In the genomic region with DNA sequence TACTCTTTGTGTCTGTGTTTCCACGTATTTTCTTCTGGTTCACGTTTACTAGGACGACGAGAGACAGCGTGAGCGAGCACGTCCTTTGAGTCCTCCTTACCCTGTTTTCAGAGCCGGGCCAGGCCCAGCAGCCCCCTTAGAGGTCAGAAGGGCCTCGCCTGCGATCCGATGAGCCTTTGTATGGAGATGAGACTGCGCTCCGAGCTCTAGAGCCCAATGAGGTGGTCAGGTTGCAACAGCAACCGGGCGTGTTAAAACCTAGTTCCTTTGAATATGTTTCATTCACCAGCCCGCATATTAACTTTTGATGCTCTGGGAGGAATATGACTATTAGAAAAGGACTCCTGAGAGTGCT, we compare ENCODE assay signal across 8 cellular contexts. TPM values are rescaled to one million over a fixed set of nuclear protein-coding genes. Genes with fewer than 3 reads are reported as not detected.
DNase-seq lines count a peak whose midpoint lies in the region; ATAC-seq and TF ChIP-seq lines count a peak whose summit lies in the region.

No MANE protein-coding gene starts in this region.

- no peaks in the 10 kb centered on the region for H3K9me3 Mint-ChIP-seq in CD4-positive, alpha-beta T cell
- H3K9me3 Mint-ChIP-seq in osteocyte (ENCODE audit: unreplicated experiment) = no peaks in the 10 kb centered on the region

- CTCF ChIA-PET in CD4-positive, alpha-beta T cell (lab: Charles Lee) = interaction anchor here (1.2 to 3.3 kb wide), 5 partner anchors 13 to 80 kb away, joined by 3 to 24 read pairs (median 8); partner anchors contain the start of genes GRPEL1, TADA2B and TBC1D14

- H3K36me3 Mint-ChIP-seq in CD4-positive, alpha-beta T cell (ENCODE audit: low read depth) = peaks cover 24% of the 10 kb centered on the region
- no peaks in the 10 kb centered on the region for H3K36me3 Mint-ChIP-seq in osteocyte (ENCODE audit: unreplicated experiment)

- H3K4me1 Mint-ChIP-seq in CD4-positive, alpha-beta T cell (ENCODE audit: low read depth) = peaks cover 71% of the 10 kb centered on the region
- H3K4me1 Mint-ChIP-seq in osteocyte (ENCODE audit: unreplicated experiment) = peaks cover 50% of the 10 kb centered on the region

- H3K27ac Mint-ChIP-seq in CD4-positive, alpha-beta T cell = peak overlapping the region; percentile 95
- H3K27ac Mint-ChIP-seq in osteocyte (ENCODE audit: unreplicated experiment) = peak overlapping the region; percentile 95

- no peak for DNase-seq in CD4-positive, alpha-beta T cell
- no peak for DNase-seq in RWPE2 (ENCODE audit: low spot score)
- DNase-seq in esophagus muscularis mucosa (ENCODE audit: extremely low spot score) = no peak
- peak; percentile 38 for DNase-seq in osteocyte (ENCODE audit: extremely low spot score, unreplicated experiment)
- DNase-seq in NCI-H1694 (lab: John Stamatoyannopoulos, UW) = no peak
- DNase-seq in SHP77 treated with DMSO at 0.1 percent for 48 hours (lab: John Stamatoyannopoulos, UW) = no peak
- DNase-seq in SKM-1 treated with dmso at 0.1 percent for 144 hours (lab: John Stamatoyannopoulos, UW; ENCODE audit: unreplicated experiment) = no peak

- TF ChIP-seq POLR2A in esophagus muscularis mucosa (IDR thresholded peaks at IDR 0.05; ENCODE audit: low read depth) = no peak

- H3K4me3 ChIP-seq in RWPE2 (ENCODE audit: severe bottlenecking) (peak overlapping the region; percentile 77), esophagus muscularis mucosa (peak overlapping the region; percentile 72 to 90 (median 89))

- H3K27me3 Mint-ChIP-seq in CD4-positive, alpha-beta T cell = no peaks in the 10 kb centered on the region
- H3K27me3 Mint-ChIP-seq in osteocyte (ENCODE audit: unreplicated experiment) = no peaks in the 10 kb centered on the region

- 0% methylated on average over 3 of the region's 16 CpGs for WGBS in esophagus muscularis mucosa

- peak overlapping the region; percentile 55 for H3K27ac ChIP-seq in CD4-positive, alpha-beta T cell (ENCODE audit: low read depth, low read length)
- H3K27ac ChIP-seq in RWPE2 (ENCODE audit: poor library complexity, severe bottlenecking) (peak overlapping the region; percentile 77), esophagus muscularis mucosa (replicated peaks in 1 of 4) (peak overlapping the region; percentile 89 to 97 (median 94))

- H3K4me1 ChIP-seq in RWPE2 (ENCODE audit: insufficient read depth, poor library complexity, severe bottlenecking) (peaks cover 42% of the 10 kb centered on the region), esophagus muscularis mucosa (peaks cover 45 to 76% (median 71%) of the 10 kb centered on the region in 4 donors)

- H3K36me3 ChIP-seq in RWPE2 (ENCODE audit: low read depth) = peaks cover 24% of the 10 kb centered on the region
- peaks cover 0 to 3% (median 0%) of the 10 kb centered on the region in 4 donors for H3K36me3 ChIP-seq in esophagus muscularis mucosa

- POLR2A ChIA-PET in CD4-positive, alpha-beta T cell (lab: Charles Lee) = interaction anchor here (1.4 to 2.5 kb wide), 8 partner anchors 45 to 271 kb away, joined by 4 to 78 read pairs (median 15); partner anchors contain the start of genes BLOC1S4, GRPEL1, TADA2B and TBC1D14

- H3K27me3 ChIP-seq in CD4-positive, alpha-beta T cell (ENCODE audit: control insufficient read depth, insufficient read depth, low read length) = no peaks in the 10 kb centered on the region
- H3K27me3 ChIP-seq in RWPE2 (ENCODE audit: insufficient read depth, poor library complexity, severe bottlenecking) (no peaks in the 10 kb centered on the region), esophagus muscularis mucosa (no peaks in the 10 kb centered on the region)

- no peak for TF ChIP-seq EP300 in esophagus muscularis mucosa (IDR thresholded peaks at IDR 0.05)

- peak overlapping the region; percentile 94 for H3K4me3 Mint-ChIP-seq in CD4-positive, alpha-beta T cell
- peak overlapping the region; percentile 95 for H3K4me3 Mint-ChIP-seq in osteocyte (ENCODE audit: unreplicated experiment)

- TF ChIP-seq CTCF in CD4-positive, alpha-beta T cell (IDR thresholded peaks at IDR 0.05) = no peak
- TF ChIP-seq CTCF in RWPE2 (IDR thresholded peaks at IDR 0.05; ENCODE audit: poor library complexity, severe bottlenecking) (no peak), esophagus muscularis mucosa (IDR thresholded peaks at IDR 0.05) (no peak), osteocyte (IDR thresholded peaks at IDR 0.05) (no peak)

- ATAC-seq in CD4-positive, alpha-beta T cell (ENCODE audit: poor library complexity) = no peak
- ATAC-seq in GM21825 (IDR thresholded peaks at IDR 0.05; ENCODE audit: unreplicated experiment) (peak; percentile 5), RWPE2 (ENCODE audit: low read depth) (peak; percentile 24)

- intact Hi-C loops in CD4-positive, alpha-beta T cell (cut with DNase I, micrococcal nuclease) = loop anchor here (1.0 to 5.0 kb wide), 6 partner anchors 71 to 347 kb away; partner anchors contain the start of genes GRPEL1 (in 2 of the 2), MRFAP1 (in 2 of the 2), TBC1D14 (in 2 of the 2) and BLOC1S4 (in 1 of the 2)
- intact Hi-C loops in esophagus muscularis mucosa (cut with DNase I) = loop anchor here (2.0 to 5.0 kb wide), 3 partner anchors 79 to 270 kb away; partner anchors contain the start of genes BLOC1S4, GRPEL1 and TBC1D14

- no peaks in the 10 kb centered on the region for H3K9me3 ChIP-seq in CD4-positive, alpha-beta T cell (ENCODE audit: control insufficient read depth, low read length)
- H3K9me3 ChIP-seq in RWPE2 (ENCODE audit: severe bottlenecking) = no peaks in the 10 kb centered on the region
- no peaks in the 10 kb centered on the region for H3K9me3 ChIP-seq in esophagus muscularis mucosa

RNA-seq across cellular contexts. Expression of gene TADA2B, which starts 55.6 kb away (rescaled TPM):
- total RNA-seq in CD4-positive, alpha-beta T cell = 10 to 100 TPM; 41.5 to 44.6 TPM
- 10 to 100 TPM; 19.9 to 31.7 (median 26.3) TPM for total RNA-seq in esophagus muscularis mucosa
- total RNA-seq in osteocyte = 16.5 and 21.4 TPM in 2 replicates
